1 cellular context compared by ENCODE assay signal in the genomic region with DNA sequence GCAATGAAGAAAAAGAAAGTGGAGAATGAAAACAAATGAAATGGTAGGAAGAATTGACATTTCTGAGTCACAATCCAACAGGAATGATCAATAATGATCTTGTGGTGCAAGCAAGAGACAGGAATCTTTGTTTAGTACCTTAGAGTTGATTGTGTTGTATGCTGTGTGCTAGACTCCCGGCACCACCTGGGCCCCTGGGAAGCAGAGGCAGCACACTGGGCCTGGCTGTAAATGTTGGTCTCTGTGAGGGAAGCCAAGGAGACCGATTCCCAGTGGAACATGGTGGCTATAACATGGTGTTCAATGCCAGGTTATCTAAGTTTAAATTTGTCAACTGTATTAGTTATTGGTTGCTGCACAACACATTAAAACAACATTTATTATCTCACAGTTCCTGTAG.
TF ChIP-seq lines count a peak whose summit lies in the region.

No MANE protein-coding gene starts in this region.

TF ChIP-seq in IMR-90, 13 proteins besides CTCF, POLR2A, EP300 and RAD21:
- TF ChIP-seq CEBPB (IDR thresholded peaks at IDR 0.05; ENCODE audit: low read depth, low read length) = no peak
- TF ChIP-seq RFX5 (IDR thresholded peaks at IDR 0.05; ENCODE audit: low read depth, low read length) = no peak
- no peak for TF ChIP-seq MAFK (IDR thresholded peaks at IDR 0.05; ENCODE audit: low read depth, low read length)
- no peak for TF ChIP-seq MAZ (IDR thresholded peaks at IDR 0.05; ENCODE audit: borderline replicate concordance, low read depth, low read length)
- no peak for TF ChIP-seq USF2 (IDR thresholded peaks at IDR 0.05; ENCODE audit: low read depth, low read length)
- no peak for TF ChIP-seq MXI1 (IDR thresholded peaks at IDR 0.05; ENCODE audit: borderline replicate concordance, low read depth, low read length)
- TF ChIP-seq, protein P1, sequence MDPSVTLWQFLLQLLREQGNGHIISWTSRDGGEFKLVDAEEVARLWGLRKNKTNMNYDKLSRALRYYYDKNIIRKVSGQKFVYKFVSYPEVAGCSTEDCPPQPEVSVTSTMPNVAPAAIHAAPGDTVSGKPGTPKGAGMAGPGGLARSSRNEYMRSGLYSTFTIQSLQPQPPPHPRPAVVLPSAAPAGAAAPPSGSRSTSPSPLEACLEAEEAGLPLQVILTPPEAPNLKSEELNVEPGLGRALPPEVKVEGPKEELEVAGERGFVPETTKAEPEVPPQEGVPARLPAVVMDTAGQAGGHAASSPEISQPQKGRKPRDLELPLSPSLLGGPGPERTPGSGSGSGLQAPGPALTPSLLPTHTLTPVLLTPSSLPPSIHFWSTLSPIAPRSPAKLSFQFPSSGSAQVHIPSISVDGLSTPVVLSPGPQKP (IDR thresholded peaks at IDR 0.05; ENCODE audit: borderline replicate concordance, low read depth, low read length) = no peak
- TF ChIP-seq FOS (IDR thresholded peaks at IDR 0.05; ENCODE audit: low read depth, low read length) = no peak
- no peak for TF ChIP-seq CHD1 (IDR thresholded peaks at IDR 0.05; ENCODE audit: low read depth, low read length)
- no peak for TF ChIP-seq NFE2L2 (IDR thresholded peaks at IDR 0.05; ENCODE audit: low read depth, low read length)
- TF ChIP-seq RCOR1 (IDR thresholded peaks at IDR 0.05; ENCODE audit: insufficient replicate concordance, low read length) = no peak
- TF ChIP-seq BHLHE40 (IDR thresholded peaks at IDR 0.05; ENCODE audit: low read depth, low read length) = no peak
- TF ChIP-seq SMC3 (IDR thresholded peaks at IDR 0.05; ENCODE audit: low read depth, low read length) = no peak
